ENCODE assay signal across 27 cellular contexts in the genomic region with DNA sequence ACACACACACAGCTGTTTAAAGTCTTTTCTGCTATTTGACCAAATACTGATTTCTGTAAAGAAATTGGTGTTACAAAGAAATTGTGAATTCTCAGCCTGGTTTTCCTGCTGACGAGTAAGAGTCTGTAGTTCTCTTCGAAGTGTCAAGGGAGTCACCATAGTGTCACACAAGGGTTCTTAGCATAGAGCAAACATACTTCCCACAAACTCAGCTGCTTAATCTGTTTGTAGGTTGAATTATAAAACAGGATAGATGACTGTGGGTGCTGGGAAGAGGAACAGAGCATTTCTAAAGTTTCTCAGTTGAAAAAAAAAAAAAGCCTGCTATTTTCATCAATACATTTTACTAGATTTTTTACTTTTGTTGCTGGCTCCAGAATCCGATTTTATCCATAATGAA.
"Had no signal": no experiment of that assay in that cellular context is flagged by ENCODE, and none has a peak within 500 bp of the region (broad histone marks: within the 10 kb centered on the region; RNA-seq: fewer than 3 reads in every experiment).

No MANE protein-coding gene starts in this region.

- H3K9me3 ChIP-seq: stomach, suprapubic skin, testis, thoracic aorta, thyroid gland, tibial artery, tibial nerve, transverse colon, upper lobe of left lung, uterus, vagina had no signal

- H3K27me3 ChIP-seq: stomach, suprapubic skin, testis, thyroid gland, tibial artery, tibial nerve, transverse colon, upper lobe of left lung, uterus, vagina had no signal

- H3K4me1 ChIP-seq: stomach, suprapubic skin, testis, thyroid gland, tibial artery, tibial nerve, transverse colon, upper lobe of left lung, uterus, vagina had no signal

- DNase-seq: stimulated activated CD4-positive, alpha-beta T cell treated with anti-CD3 and anti-CD28 coated beads, Interleukin-2, amount 100 ng/mL, for 48 hours; stimulated activated CD4-positive, alpha-beta T cell treated with anti-CD3 and anti-CD28 coated beads, Interleukin-4, amount 100 ng/mL, for 1 hour; stimulated activated CD4-positive, alpha-beta T cell treated with anti-CD3 and anti-CD28 coated beads, Interleukin-4, amount 100 ng/mL, for 24 hours; stimulated activated CD4-positive, alpha-beta T cell treated with anti-CD3 and anti-CD28 coated beads, Interleukin-4, amount 100 ng/mL, for 4 hours; stimulated activated CD8-positive, alpha-beta memory T cell treated with anti-CD3 and anti-CD28 coated beads, Interleukin-4, amount 100 ng/mL, for 48 hours; stimulated activated naive B cell treated with anti-CD40 and anti-IgM and Interleukin-4, amounts not matched to agents 10 μg/mL and 1 μg/mL and 100 μg/mL, for 72 hours; stimulated activated naive CD4-positive, alpha-beta T cell; stimulated activated naive CD4-positive, alpha-beta T cell treated with Interleukin-2 at 50 U/mL for 16 hours; stimulated activated naive CD8-positive, alpha-beta T cell treated with anti-CD3 and anti-CD28 coated beads, Interleukin-15, amount 100 ng/mL, for 72 hours; stimulated activated naive CD8-positive, alpha-beta T cell treated with anti-CD3 and anti-CD28 coated beads, Interleukin-15, Interleukin-2, amounts not matched to agents 100 U/mL and 50 U/mL, for 24 hours; stomach; substantia nigra; testis; thyroid gland; tibial artery; transverse colon; trophoblast cell; upper lobe of left lung; uterus had no signal

- H3K36me3 ChIP-seq: stomach, suprapubic skin, thoracic aorta, thyroid gland, tibial artery, tibial nerve, transverse colon, upper lobe of left lung, uterus, vagina had no signal

- H3K4me3 ChIP-seq: stomach, suprapubic skin, testis, thoracic aorta, thyroid gland, tibial artery, tibial nerve, transverse colon, upper lobe of left lung, uterus, vagina had no signal

- H3K27ac Mint-ChIP-seq: stimulated activated effector memory CD8-positive, alpha-beta T cell treated with anti-CD3 and anti-CD28 coated beads, Interleukin-12 subunit alpha, Interleukin-12 subunit beta, amount 100 ng/mL, for 72 hours; stimulated activated memory B cell treated with anti-CD40 and anti-IgM and Interleukin-4, amounts not matched to agents 10 μg/mL and 1 μg/mL and 100 μg/mL, for 72 hours; stimulated activated naive B cell treated with anti-CD40 and anti-IgM and Interleukin-4, amounts not matched to agents 10 μg/mL and 1 μg/mL and 100 μg/mL, for 72 hours; stimulated activated naive CD8-positive, alpha-beta T cell treated with anti-CD3 and anti-CD28 coated beads, Interleukin-15, amount 100 ng/mL, for 72 hours; stimulated activated naive CD8-positive, alpha-beta T cell treated with anti-CD3 and anti-CD28 coated beads, Interleukin-15, Interleukin-2, amounts not matched to agents 100 ng/mL and 50 ng/mL, for 24 hours; type B pancreatic cell had no signal

- H3K4me3 Mint-ChIP-seq: stimulated activated effector memory CD8-positive, alpha-beta T cell treated with anti-CD3 and anti-CD28 coated beads, Interleukin-12 subunit alpha, Interleukin-12 subunit beta, amount 100 ng/mL, for 72 hours; stimulated activated memory B cell treated with anti-CD40 and anti-IgM and Interleukin-4, amounts not matched to agents 10 μg/mL and 1 μg/mL and 100 μg/mL, for 72 hours; stimulated activated naive B cell treated with anti-CD40 and anti-IgM and Interleukin-4, amounts not matched to agents 10 μg/mL and 1 μg/mL and 100 μg/mL, for 72 hours; stimulated activated naive CD8-positive, alpha-beta T cell treated with anti-CD3 and anti-CD28 coated beads, Interleukin-15, amount 100 ng/mL, for 72 hours; stimulated activated naive CD8-positive, alpha-beta T cell treated with anti-CD3 and anti-CD28 coated beads, Interleukin-15, Interleukin-2, amounts not matched to agents 100 ng/mL and 50 ng/mL, for 24 hours; type B pancreatic cell had no signal

- ATAC-seq: stimulated activated effector memory CD8-positive, alpha-beta T cell treated with anti-CD3 and anti-CD28 coated beads, Interleukin-12 subunit alpha, Interleukin-12 subunit beta, amount 100 ng/mL, for 72 hours; stimulated activated memory B cell treated with anti-CD40 and anti-IgM and Interleukin-4, amounts not matched to agents 10 μg/mL and 1 μg/mL and 100 μg/mL, for 72 hours; stimulated activated naive B cell treated with anti-CD40 and anti-IgM and Interleukin-4, amounts not matched to agents 10 μg/mL and 1 μg/mL and 100 μg/mL, for 72 hours; stimulated activated naive CD8-positive, alpha-beta T cell treated with anti-CD3 and anti-CD28 coated beads, Interleukin-15, amount 100 ng/mL, for 72 hours; stimulated activated naive CD8-positive, alpha-beta T cell treated with anti-CD3 and anti-CD28 coated beads, Interleukin-15, Interleukin-2, amounts not matched to agents 100 U/mL and 50 U/mL, for 24 hours had no signal

- H3K27ac ChIP-seq: stomach, suprapubic skin, testis, thoracic aorta, thyroid gland, tibial artery, tibial nerve, transverse colon, upper lobe of left lung, uterus, vagina had no signal

- H3K9me3 Mint-ChIP-seq: stimulated activated naive B cell treated with anti-CD40 and anti-IgM and Interleukin-4, amounts not matched to agents 10 μg/mL and 1 μg/mL and 100 μg/mL, for 72 hours; stimulated activated naive CD8-positive, alpha-beta T cell treated with anti-CD3 and anti-CD28 coated beads, Interleukin-15, amount 100 ng/mL, for 72 hours; type B pancreatic cell had no signal

- H3K4me1 Mint-ChIP-seq: stimulated activated effector memory CD8-positive, alpha-beta T cell treated with anti-CD3 and anti-CD28 coated beads, Interleukin-12 subunit alpha, Interleukin-12 subunit beta, amount 100 ng/mL, for 72 hours; stimulated activated memory B cell treated with anti-CD40 and anti-IgM and Interleukin-4, amounts not matched to agents 10 μg/mL and 1 μg/mL and 100 μg/mL, for 72 hours; stimulated activated naive B cell treated with anti-CD40 and anti-IgM and Interleukin-4, amounts not matched to agents 10 μg/mL and 1 μg/mL and 100 μg/mL, for 72 hours; stimulated activated naive CD8-positive, alpha-beta T cell treated with anti-CD3 and anti-CD28 coated beads, Interleukin-15, amount 100 ng/mL, for 72 hours had no signal

- H3K36me3 Mint-ChIP-seq: stimulated activated effector memory CD8-positive, alpha-beta T cell treated with anti-CD3 and anti-CD28 coated beads, Interleukin-12 subunit alpha, Interleukin-12 subunit beta, amount 100 ng/mL, for 72 hours; stimulated activated memory B cell treated with anti-CD40 and anti-IgM and Interleukin-4, amounts not matched to agents 10 μg/mL and 1 μg/mL and 100 μg/mL, for 72 hours; stimulated activated naive B cell treated with anti-CD40 and anti-IgM and Interleukin-4, amounts not matched to agents 10 μg/mL and 1 μg/mL and 100 μg/mL, for 72 hours; type B pancreatic cell had no signal

- H3K27me3 Mint-ChIP-seq: stimulated activated memory B cell treated with anti-CD40 and anti-IgM and Interleukin-4, amounts not matched to agents 10 μg/mL and 1 μg/mL and 100 μg/mL, for 72 hours; stimulated activated naive B cell treated with anti-CD40 and anti-IgM and Interleukin-4, amounts not matched to agents 10 μg/mL and 1 μg/mL and 100 μg/mL, for 72 hours; stimulated activated naive CD8-positive, alpha-beta T cell treated with anti-CD3 and anti-CD28 coated beads, Interleukin-15, amount 100 ng/mL, for 72 hours; stimulated activated naive CD8-positive, alpha-beta T cell treated with anti-CD3 and anti-CD28 coated beads, Interleukin-15, Interleukin-2, amounts not matched to agents 100 ng/mL and 50 ng/mL, for 24 hours; type B pancreatic cell had no signal
